In the genomic region with DNA sequence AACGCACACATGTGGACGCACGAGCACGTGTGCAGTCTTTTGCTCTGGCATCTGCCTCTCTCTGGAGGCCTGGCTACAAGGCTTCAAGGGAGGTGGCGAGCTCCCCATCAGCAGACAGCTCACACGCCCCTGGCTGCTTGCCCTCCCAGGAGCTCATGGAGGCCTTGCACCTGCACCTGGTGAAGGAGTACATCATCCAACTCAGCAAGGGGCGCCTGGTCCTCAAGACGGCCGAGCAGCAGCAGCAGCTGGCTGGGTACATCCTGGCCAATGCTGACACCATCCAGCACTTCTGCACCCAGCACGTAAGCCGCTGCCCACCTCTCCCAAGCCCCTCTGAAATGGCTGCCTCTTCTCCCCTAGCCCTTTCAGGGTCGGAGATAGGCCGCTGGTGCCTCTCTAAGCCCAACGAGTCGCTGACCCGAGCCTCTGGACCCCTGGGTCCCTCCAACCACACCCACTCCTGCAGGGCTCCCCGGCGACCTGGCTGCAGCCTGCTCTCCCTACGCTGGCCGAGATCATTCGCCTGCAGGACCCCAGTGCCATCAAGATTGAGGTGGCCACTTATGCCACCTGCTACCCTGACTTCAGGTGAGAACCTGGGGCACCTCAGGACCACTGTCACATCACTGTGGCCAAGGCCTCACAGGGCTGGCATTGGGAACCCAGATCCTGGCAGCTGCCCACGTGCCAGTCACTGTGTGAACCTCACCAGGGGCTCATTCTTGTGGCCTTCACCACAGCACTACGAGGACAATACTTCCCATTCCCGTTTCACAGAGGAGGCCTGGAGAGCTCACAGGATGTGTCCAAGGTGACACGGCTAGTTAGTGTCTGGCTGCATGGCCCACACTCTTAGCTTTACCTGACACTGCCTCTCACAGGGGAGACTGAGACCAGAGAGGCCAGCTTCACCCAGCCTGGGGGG, we compare ENCODE assay signal across 40 cellular contexts. TPM values are rescaled to one million over a fixed set of nuclear protein-coding genes. Genes with fewer than 3 reads are reported as not detected.
"Had no signal": no experiment of that assay in that cellular context is flagged by ENCODE, and none has a peak within 500 bp of the region (broad histone marks: within the 10 kb centered on the region; RNA-seq: fewer than 3 reads in every experiment).

No MANE protein-coding gene starts in this region.

- H3K27ac ChIP-seq: colonic mucosa, dorsolateral prefrontal cortex, gastrocnemius medialis, hepatocyte, WERI-Rb-1 had no signal

- H3K4me2 ChIP-seq: hepatocyte had no signal

- H3K79me2 ChIP-seq: hepatocyte had no signal

- DNase-seq: activated CD4-positive, alpha-beta T cell treated with anti-CD3 and anti-CD28 coated beads for 48 hours; activated CD4-positive, alpha-beta T cell treated with anti-CD3 and anti-CD28 coated beads, Interleukin-2, amount 50 U/mL, for 48 hours; activated CD8-positive, alpha-beta memory T cell treated with anti-CD3 and anti-CD28 coated beads, Interleukin-2, amount 50 U/mL, for 4 hours; activated effector memory CD4-positive, alpha-beta T cell treated with anti-CD3 and anti-CD28 coated beads, Interleukin-2, amount 50 U/mL, for 16 hours; activated naive CD4-positive, alpha-beta T cell treated with anti-CD3 and anti-CD28 coated beads for 36 hours; activated naive CD8-positive, alpha-beta T cell treated with anti-CD3 and anti-CD28 coated beads for 36 hours; activated T-cell treated with anti-CD3 and anti-CD28 coated beads, Interleukin-2, amount 50 U/mL, for 1 hour; aorta; cerebellar nuclear complex; colonic mucosa; effector memory CD4-positive, alpha-beta T cell; erythroblast; gastrocnemius medialis; glutamatergic neuron; islet precursor cell; left ventricle myocardium inferior; sigmoid colon; small intestine; stimulated activated CD4-positive, alpha-beta T cell treated with anti-CD3 and anti-CD28 coated beads, Interleukin-4, amount 100 ng/mL, for 24 hours; substantia nigra; WERI-Rb-1 had no signal

- H3K27me3 Mint-ChIP-seq: stimulated activated naive CD8-positive, alpha-beta T cell treated with anti-CD3 and anti-CD28 coated beads, Interleukin-15, Interleukin-2, amounts not matched to agents 100 ng/mL and 50 ng/mL, for 24 hours; type B pancreatic cell had no signal

- H3K27me3 ChIP-seq: adrenal gland, body of pancreas, cardiac muscle cell, dorsolateral prefrontal cortex, gastrocnemius medialis, hepatocyte, sigmoid colon, uterus had no signal

- H3K36me3 ChIP-seq: cardiac muscle cell, colonic mucosa, uterus, WERI-Rb-1 had no signal

- H3K36me3 Mint-ChIP-seq: activated naive CD8-positive, alpha-beta T cell treated with anti-CD3 and anti-CD28 coated beads for 36 hours; natural killer cell treated with Interleukin-12 subunit alpha and Interleukin-12 subunit beta and Interleukin-15 and Interleukin-18, amount 100 ng/mL, for 72 hours; stimulated activated effector memory CD8-positive, alpha-beta T cell treated with anti-CD3 and anti-CD28 coated beads, Interleukin-12 subunit alpha, Interleukin-12 subunit beta, amount 100 ng/mL, for 72 hours had no signal

- FAIRE-seq: small intestine, TTC549 had no signal

- H3K4me3 ChIP-seq: adrenal gland, body of pancreas, cardiac muscle cell, colonic mucosa, dorsolateral prefrontal cortex, gastrocnemius medialis, hepatocyte, left ventricle myocardium inferior, lung, mucosa of descending colon, sigmoid colon, uterus had no signal

- ATAC-seq: activated CD4-positive, CD25-positive, alpha-beta regulatory T cell treated with anti-CD3 and anti-CD28 coated beads, Interleukin-2, amount 50 U/mL, for 24 hours; gastrocnemius medialis; mucosa of descending colon; natural killer cell treated with Interleukin-12 subunit alpha and Interleukin-12 subunit beta and Interleukin-15 and Interleukin-18, amount 100 ng/mL, for 72 hours; stimulated activated effector memory CD8-positive, alpha-beta T cell treated with anti-CD3 and anti-CD28 coated beads, Interleukin-12 subunit alpha, Interleukin-12 subunit beta, amount 100 ng/mL, for 72 hours had no signal

- H3K9me3 ChIP-seq: adrenal gland, body of pancreas, colonic mucosa, gastrocnemius medialis, left ventricle myocardium inferior, mucosa of descending colon, sigmoid colon, uterus had no signal

- H3K4me3 Mint-ChIP-seq: activated naive CD4-positive, alpha-beta T cell treated with anti-CD3 and anti-CD28 coated beads for 36 hours; activated naive CD8-positive, alpha-beta T cell treated with anti-CD3 and anti-CD28 coated beads for 36 hours; activated T-helper 1 cell treated with anti-CD3 and anti-CD28 coated beads, Interleukin-12 subunit alpha, Interleukin-12 subunit beta, Interleukin-2, Interleukin-4 antibody, amounts not matched to agents 30 ng/mL and 10 ng/mL and 1 ng/mL, durations not matched to agents 14 hours and 24 hours and 36 hours; natural killer cell treated with Interleukin-12 subunit alpha and Interleukin-12 subunit beta and Interleukin-15 and Interleukin-18, amount 100 ng/mL, for 72 hours; stimulated activated effector memory CD8-positive, alpha-beta T cell treated with anti-CD3 and anti-CD28 coated beads, Interleukin-12 subunit alpha, Interleukin-12 subunit beta, amount 100 ng/mL, for 72 hours; stimulated activated naive CD8-positive, alpha-beta T cell treated with anti-CD3 and anti-CD28 coated beads, Interleukin-15, Interleukin-2, amounts not matched to agents 100 ng/mL and 50 ng/mL, for 24 hours; type B pancreatic cell had no signal

- H2AFZ ChIP-seq: hepatocyte had no signal

- H3K27ac Mint-ChIP-seq: activated naive CD4-positive, alpha-beta T cell treated with anti-CD3 and anti-CD28 coated beads for 36 hours; activated naive CD8-positive, alpha-beta T cell treated with anti-CD3 and anti-CD28 coated beads for 36 hours; activated T-helper 1 cell treated with anti-CD3 and anti-CD28 coated beads, Interleukin-12 subunit alpha, Interleukin-12 subunit beta, Interleukin-2, Interleukin-4 antibody, amounts not matched to agents 30 ng/mL and 10 ng/mL and 1 ng/mL, durations not matched to agents 14 hours and 24 hours and 36 hours; natural killer cell treated with Interleukin-12 subunit alpha and Interleukin-12 subunit beta and Interleukin-15 and Interleukin-18, amount 100 ng/mL, for 72 hours; progenitor cell of endocrine pancreas; stimulated activated effector memory CD8-positive, alpha-beta T cell treated with anti-CD3 and anti-CD28 coated beads, Interleukin-12 subunit alpha, Interleukin-12 subunit beta, amount 100 ng/mL, for 72 hours; stimulated activated naive CD8-positive, alpha-beta T cell treated with anti-CD3 and anti-CD28 coated beads, Interleukin-15, Interleukin-2, amounts not matched to agents 100 ng/mL and 50 ng/mL, for 24 hours; type B pancreatic cell had no signal

- H3K4me1 Mint-ChIP-seq: activated naive CD8-positive, alpha-beta T cell treated with anti-CD3 and anti-CD28 coated beads for 36 hours; stimulated activated effector memory CD8-positive, alpha-beta T cell treated with anti-CD3 and anti-CD28 coated beads, Interleukin-12 subunit alpha, Interleukin-12 subunit beta, amount 100 ng/mL, for 72 hours had no signal

- H3K9me3 Mint-ChIP-seq: activated naive CD4-positive, alpha-beta T cell treated with anti-CD3 and anti-CD28 coated beads for 36 hours; activated naive CD8-positive, alpha-beta T cell treated with anti-CD3 and anti-CD28 coated beads for 36 hours; activated T-helper 1 cell treated with anti-CD3 and anti-CD28 coated beads, Interleukin-12 subunit alpha, Interleukin-12 subunit beta, Interleukin-2, Interleukin-4 antibody, amounts not matched to agents 30 ng/mL and 10 ng/mL and 1 ng/mL, durations not matched to agents 14 hours and 24 hours and 36 hours; natural killer cell treated with Interleukin-12 subunit alpha and Interleukin-12 subunit beta and Interleukin-15 and Interleukin-18, amount 100 ng/mL, for 72 hours; stimulated activated effector memory CD8-positive, alpha-beta T cell treated with anti-CD3 and anti-CD28 coated beads, Interleukin-12 subunit alpha, Interleukin-12 subunit beta, amount 100 ng/mL, for 72 hours; stimulated activated naive CD8-positive, alpha-beta T cell treated with anti-CD3 and anti-CD28 coated beads, Interleukin-15, Interleukin-2, amounts not matched to agents 100 ng/mL and 50 ng/mL, for 24 hours; type B pancreatic cell had no signal

RNA-seq across cellular contexts. Expression of a gene that starts 39.0 kb away (rescaled TPM):
- total RNA-seq: activated CD8-positive, alpha-beta memory T cell treated with anti-CD3 and anti-CD28 coated beads for 36 hours; activated naive CD4-positive, alpha-beta T cell treated with anti-CD3 and anti-CD28 coated beads for 36 hours; activated naive CD8-positive, alpha-beta T cell treated with anti-CD3 and anti-CD28 coated beads for 36 hours; activated T-helper 1 cell treated with anti-CD3 and anti-CD28 coated beads, Interleukin-12 subunit alpha, Interleukin-12 subunit beta, Interleukin-2, Interleukin-4 antibody, amounts not matched to agents 30 ng/mL and 10 ng/mL and 1 ng/mL, durations not matched to agents 14 hours and 24 hours and 36 hours; natural killer cell treated with Interleukin-12 subunit alpha and Interleukin-12 subunit beta and Interleukin-15 and Interleukin-18, amount 100 ng/mL, for 72 hours had no signal

RNA-seq across cellular contexts. Expression of a gene that starts 49.5 kb away (rescaled TPM):
- total RNA-seq: activated CD8-positive, alpha-beta memory T cell treated with anti-CD3 and anti-CD28 coated beads for 36 hours; activated naive CD4-positive, alpha-beta T cell treated with anti-CD3 and anti-CD28 coated beads for 36 hours; activated naive CD8-positive, alpha-beta T cell treated with anti-CD3 and anti-CD28 coated beads for 36 hours; activated T-helper 1 cell treated with anti-CD3 and anti-CD28 coated beads, Interleukin-12 subunit alpha, Interleukin-12 subunit beta, Interleukin-2, Interleukin-4 antibody, amounts not matched to agents 30 ng/mL and 10 ng/mL and 1 ng/mL, durations not matched to agents 14 hours and 24 hours and 36 hours; adrenal gland; aorta; body of pancreas; cardiac muscle cell; colonic mucosa; gastrocnemius medialis; hepatocyte; left ventricle myocardium inferior; lung; mucosa of descending colon; natural killer cell treated with Interleukin-12 subunit alpha and Interleukin-12 subunit beta and Interleukin-15 and Interleukin-18, amount 100 ng/mL, for 72 hours; osteocyte; progenitor cell of endocrine pancreas; renal cortical epithelial cell; sigmoid colon; uterus had no signal
- polyA plus RNA-seq: adrenal gland, aorta, cardiac muscle cell, small intestine had no signal
